In the genomic region with DNA sequence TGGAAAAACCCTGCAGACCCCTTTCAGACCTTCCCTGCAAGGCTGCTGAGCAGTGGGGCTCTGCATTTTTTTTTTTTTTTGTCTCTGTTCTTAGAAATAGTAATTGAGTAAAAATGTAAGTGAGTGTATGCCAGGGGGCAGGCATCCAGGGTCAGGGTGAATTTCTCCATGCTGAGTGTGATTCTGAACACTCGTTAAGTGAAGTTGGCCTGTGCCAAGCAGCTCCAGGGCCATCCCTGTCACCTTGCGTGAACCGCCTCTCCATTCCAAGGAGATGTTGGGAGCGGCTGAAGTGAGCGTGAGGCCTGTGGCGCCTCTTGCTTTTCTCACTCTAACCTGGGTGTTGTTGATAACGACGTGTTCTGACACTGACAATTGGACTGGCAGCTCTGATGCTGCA, we compare ENCODE assay signal across 2 cellular contexts.
TF ChIP-seq lines count a peak whose summit lies in the region.

No MANE protein-coding gene starts in this region.

TF ChIP-seq in GM23338, 12 proteins besides CTCF, POLR2A, EP300 and RAD21 (continued from another document):
- TF ChIP-seq JUNB (IDR thresholded peaks at IDR 0.05; ENCODE audit: unreplicated experiment), result no peak
- no peak for TF ChIP-seq ZNF114 (CRISPR knock-in tag; IDR thresholded peaks at IDR 0.05)

TF ChIP-seq in WTC11, 78 proteins besides CTCF, POLR2A, EP300 and RAD21 (continued from another document):
- TF ChIP-seq, protein P1, sequence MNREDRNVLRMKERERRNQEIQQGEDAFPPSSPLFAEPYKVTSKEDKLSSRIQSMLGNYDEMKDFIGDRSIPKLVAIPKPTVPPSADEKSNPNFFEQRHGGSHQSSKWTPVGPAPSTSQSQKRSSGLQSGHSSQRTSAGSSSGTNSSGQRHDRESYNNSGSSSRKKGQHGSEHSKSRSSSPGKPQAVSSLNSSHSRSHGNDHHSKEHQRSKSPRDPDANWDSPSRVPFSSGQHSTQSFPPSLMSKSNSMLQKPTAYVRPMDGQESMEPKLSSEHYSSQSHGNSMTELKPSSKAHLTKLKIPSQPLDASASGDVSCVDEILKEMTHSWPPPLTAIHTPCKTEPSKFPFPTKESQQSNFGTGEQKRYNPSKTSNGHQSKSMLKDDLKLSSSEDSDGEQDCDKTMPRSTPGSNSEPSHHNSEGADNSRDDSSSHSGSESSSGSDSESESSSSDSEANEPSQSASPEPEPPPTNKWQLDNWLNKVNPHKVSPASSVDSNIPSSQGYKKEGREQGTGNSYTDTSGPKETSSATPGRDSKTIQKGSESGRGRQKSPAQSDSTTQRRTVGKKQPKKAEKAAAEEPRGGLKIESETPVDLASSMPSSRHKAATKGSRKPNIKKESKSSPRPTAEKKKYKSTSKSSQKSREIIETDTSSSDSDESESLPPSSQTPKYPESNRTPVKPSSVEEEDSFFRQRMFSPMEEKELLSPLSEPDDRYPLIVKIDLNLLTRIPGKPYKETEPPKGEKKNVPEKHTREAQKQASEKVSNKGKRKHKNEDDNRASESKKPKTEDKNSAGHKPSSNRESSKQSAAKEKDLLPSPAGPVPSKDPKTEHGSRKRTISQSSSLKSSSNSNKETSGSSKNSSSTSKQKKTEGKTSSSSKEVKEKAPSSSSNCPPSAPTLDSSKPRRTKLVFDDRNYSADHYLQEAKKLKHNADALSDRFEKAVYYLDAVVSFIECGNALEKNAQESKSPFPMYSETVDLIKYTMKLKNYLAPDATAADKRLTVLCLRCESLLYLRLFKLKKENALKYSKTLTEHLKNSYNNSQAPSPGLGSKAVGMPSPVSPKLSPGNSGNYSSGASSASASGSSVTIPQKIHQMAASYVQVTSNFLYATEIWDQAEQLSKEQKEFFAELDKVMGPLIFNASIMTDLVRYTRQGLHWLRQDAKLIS (CRISPR knock-in tag; IDR thresholded peaks at IDR 0.05; ENCODE audit: borderline replicate concordance), result no peak
- TF ChIP-seq MXD4 (CRISPR knock-in tag; IDR thresholded peaks at IDR 0.05; ENCODE audit: borderline replicate concordance) (no peak), FOXP1 (CRISPR knock-in tag; IDR thresholded peaks at IDR 0.05; ENCODE audit: borderline replicate concordance) (no peak), CBFB (CRISPR knock-in tag; IDR thresholded peaks at IDR 0.05; ENCODE audit: low read depth) (no peak)
- TF ChIP-seq, protein P2, sequence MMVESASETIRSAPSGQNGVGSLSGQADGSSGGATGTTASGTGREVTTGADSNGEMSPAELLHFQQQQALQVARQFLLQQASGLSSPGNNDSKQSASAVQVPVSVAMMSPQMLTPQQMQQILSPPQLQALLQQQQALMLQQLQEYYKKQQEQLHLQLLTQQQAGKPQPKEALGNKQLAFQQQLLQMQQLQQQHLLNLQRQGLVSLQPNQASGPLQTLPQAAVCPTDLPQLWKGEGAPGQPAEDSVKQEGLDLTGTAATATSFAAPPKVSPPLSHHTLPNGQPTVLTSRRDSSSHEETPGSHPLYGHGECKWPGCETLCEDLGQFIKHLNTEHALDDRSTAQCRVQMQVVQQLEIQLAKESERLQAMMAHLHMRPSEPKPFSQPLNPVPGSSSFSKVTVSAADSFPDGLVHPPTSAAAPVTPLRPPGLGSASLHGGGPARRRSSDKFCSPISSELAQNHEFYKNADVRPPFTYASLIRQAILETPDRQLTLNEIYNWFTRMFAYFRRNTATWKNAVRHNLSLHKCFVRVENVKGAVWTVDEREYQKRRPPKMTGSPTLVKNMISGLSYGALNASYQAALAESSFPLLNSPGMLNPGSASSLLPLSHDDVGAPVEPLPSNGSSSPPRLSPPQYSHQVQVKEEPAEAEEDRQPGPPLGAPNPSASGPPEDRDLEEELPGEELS (CRISPR knock-in tag; IDR thresholded peaks at IDR 0.05), result no peak
- TF ChIP-seq, protein P3, sequence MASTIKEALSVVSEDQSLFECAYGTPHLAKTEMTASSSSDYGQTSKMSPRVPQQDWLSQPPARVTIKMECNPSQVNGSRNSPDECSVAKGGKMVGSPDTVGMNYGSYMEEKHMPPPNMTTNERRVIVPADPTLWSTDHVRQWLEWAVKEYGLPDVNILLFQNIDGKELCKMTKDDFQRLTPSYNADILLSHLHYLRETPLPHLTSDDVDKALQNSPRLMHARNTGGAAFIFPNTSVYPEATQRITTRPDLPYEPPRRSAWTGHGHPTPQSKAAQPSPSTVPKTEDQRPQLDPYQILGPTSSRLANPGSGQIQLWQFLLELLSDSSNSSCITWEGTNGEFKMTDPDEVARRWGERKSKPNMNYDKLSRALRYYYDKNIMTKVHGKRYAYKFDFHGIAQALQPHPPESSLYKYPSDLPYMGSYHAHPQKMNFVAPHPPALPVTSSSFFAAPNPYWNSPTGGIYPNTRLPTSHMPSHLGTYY (CRISPR knock-in tag; IDR thresholded peaks at IDR 0.05), result no peak
